ENCODE assay signal across 1 cellular context in genomic region chr20:62395311-62396242, GRCh38.
TF ChIP-seq lines count a peak whose summit lies in the region.

No MANE protein-coding gene starts in this region.

TF ChIP-seq in HepG2, 621 proteins besides CTCF, POLR2A, EP300 and RAD21 (continued from another document and continues in another):
- no peak for TF ChIP-seq GMEB1 (CRISPR knock-in tag; IDR thresholded peaks at IDR 0.05; ENCODE audit: borderline replicate concordance)
- peak; percentile 87 for TF ChIP-seq AGO2 (optimal IDR thresholded peaks at IDR 0.05; ENCODE audit: low read depth, low read length)
- no peak for TF ChIP-seq ZNF766 (CRISPR knock-in tag; IDR thresholded peaks at IDR 0.05; ENCODE audit: borderline replicate concordance)
- no peak for TF ChIP-seq ZBTB14 (CRISPR knock-in tag; IDR thresholded peaks at IDR 0.05)
- TF ChIP-seq ZNF572 (CRISPR knock-in tag; IDR thresholded peaks at IDR 0.05), result 0 out of 2 replicates have a peak, but pooled peaks have one; percentile 50
- TF ChIP-seq ZNF674 (CRISPR knock-in tag; IDR thresholded peaks at IDR 0.05; ENCODE audit: low read depth), result no peak
- no peak for TF ChIP-seq HNRNPK (IDR thresholded peaks at IDR 0.05; ENCODE audit: low read depth, low read length, poor library complexity, severe bottlenecking)
- no peak for TF ChIP-seq ATF6 (CRISPR knock-in tag; conservative IDR thresholded peaks at IDR 0.05)
- TF ChIP-seq STAG1 (CRISPR knock-in tag; IDR thresholded peaks at IDR 0.05), result peak; percentile 43
- TF ChIP-seq AHR (CRISPR knock-in tag; IDR thresholded peaks at IDR 0.05), result 0 out of 2 replicates have a peak, but pooled peaks have one; percentile 56
- no peak for TF ChIP-seq ZNF816 (CRISPR knock-in tag; IDR thresholded peaks at IDR 0.05; ENCODE audit: borderline replicate concordance)
- peak; percentile 26; the same call in 1 of the 2 replicates for TF ChIP-seq NR0B2 (CRISPR knock-in tag; IDR thresholded peaks at IDR 0.05)
- no peak for TF ChIP-seq ZNF749 (CRISPR knock-in tag; IDR thresholded peaks at IDR 0.05; ENCODE audit: borderline replicate concordance)
- TF ChIP-seq ZGPAT (CRISPR knock-in tag; IDR thresholded peaks at IDR 0.05), result no peak
- TF ChIP-seq DZIP1 (CRISPR knock-in tag; IDR thresholded peaks at IDR 0.05), result 0 out of 2 replicates have a peak, but pooled peaks have one; percentile 27
- TF ChIP-seq MZF1 (CRISPR knock-in tag; IDR thresholded peaks at IDR 0.05; ENCODE audit: borderline replicate concordance), result no peak
- peak; percentile 36; the same call in 1 of the 2 replicates for TF ChIP-seq HNF4A (CRISPR knock-in tag; IDR thresholded peaks at IDR 0.05)
- TF ChIP-seq ZKSCAN8 (CRISPR knock-in tag; IDR thresholded peaks at IDR 0.05; ENCODE audit: borderline replicate concordance), result no peak
- TF ChIP-seq ZNF678 (CRISPR knock-in tag; IDR thresholded peaks at IDR 0.05), result no peak
- TF ChIP-seq ZNF451 (CRISPR knock-in tag; IDR thresholded peaks at IDR 0.05), result no peak
- 0 out of 2 replicates have a peak, but pooled peaks have one; percentile 23 for TF ChIP-seq ZBTB33 (CRISPR knock-in tag; IDR thresholded peaks at IDR 0.05)
- TF ChIP-seq HOXD1 (CRISPR knock-in tag; IDR thresholded peaks at IDR 0.05), result no peak
- TF ChIP-seq RORA (CRISPR knock-in tag; IDR thresholded peaks at IDR 0.05), result no peak
- peak; percentile 17; the same call in 1 of the 2 replicates for TF ChIP-seq MTA1 (CRISPR knock-in tag; IDR thresholded peaks at IDR 0.05; ENCODE audit: borderline replicate concordance)
- peak; percentile 100 for TF ChIP-seq ZNF263 (CRISPR knock-in tag; IDR thresholded peaks at IDR 0.05)
- no peak for TF ChIP-seq FUBP1 (CRISPR knock-in tag; IDR thresholded peaks at IDR 0.05; ENCODE audit: borderline replicate concordance)
- TF ChIP-seq ARID4A (CRISPR knock-in tag; IDR thresholded peaks at IDR 0.05; ENCODE audit: borderline replicate concordance), result peak; percentile 27; the same call in 1 of the 2 replicates
- no peak for TF ChIP-seq ONECUT2 (CRISPR knock-in tag; IDR thresholded peaks at IDR 0.05)
- TF ChIP-seq ZNF574 (CRISPR knock-in tag; IDR thresholded peaks at IDR 0.05), result 0 out of 2 replicates have a peak, but pooled peaks have one; percentile 28
